Comparison of ENCODE assay signal across 18 cellular contexts in genomic region chr5:97087138-97087537, GRCh38. TPM values are rescaled to one million over a fixed set of nuclear protein-coding genes. Genes with fewer than 3 reads are reported as not detected.
A peak's percentile ranks its signal among the peaks of the same experiment; 100 is the strongest.
DNase-seq lines count a peak whose midpoint lies in the region; ATAC-seq and TF ChIP-seq lines count a peak whose summit lies in the region.
"Had no signal": no experiment of that assay in that cellular context is flagged by ENCODE, and none has a peak within 500 bp of the region (broad histone marks: within the 10 kb centered on the region; RNA-seq: fewer than 3 reads in every experiment).

No MANE protein-coding gene starts in this region.

- H3K4me3 ChIP-seq in cardiac muscle cell, result no peak overlapping the region
- H3K4me3 ChIP-seq in neutrophil (ENCODE audit: low read depth in 1 of 2, low read length in 1 of 2), result no peak overlapping the region
- H3K4me3 ChIP-seq in gastrocnemius medialis, result no peak overlapping the region
- H3K4me3 ChIP-seq: A549, BLaER1 had no signal

- H3K27me3 ChIP-seq in cardiac muscle cell, result no peaks in the 10 kb centered on the region
- no peaks in the 10 kb centered on the region for H3K27me3 ChIP-seq in neutrophil
- no peaks in the 10 kb centered on the region for H3K27me3 ChIP-seq in gastrocnemius medialis
- H3K27me3 ChIP-seq: BLaER1 had no signal

- H3K27ac ChIP-seq in cardiac muscle cell (peak overlapping the region; percentile 35), neutrophil (peak overlapping the region; percentile 83), gastrocnemius medialis (no peak overlapping the region)
- H3K27ac ChIP-seq: 22Rv1, A549, BLaER1 had no signal

- H3K4me1 ChIP-seq in cardiac muscle cell (ENCODE audit: low read depth) (peaks cover 7% of the 10 kb centered on the region), neutrophil (ENCODE audit: control insufficient read depth in 1 of 2, insufficient read depth in 1 of 2, low read depth in 1 of 2, low read length in 1 of 2) (peaks cover 77 to 80% of the 10 kb centered on the region in 2 experiments), gastrocnemius medialis (peaks cover 0 to 3% of the 10 kb centered on the region in 2 donors)
- H3K4me1 ChIP-seq: A549 had no signal

- intact Hi-C loops in cardiac septum (cut with DNase I) (no loop called here), gastrocnemius medialis (cut with DNase I; ENCODE audit: low total_unique reads) (no loop called here)

- TF ChIP-seq CTCF in cardiac muscle cell (IDR thresholded peaks at IDR 0.05; ENCODE audit: low read depth, low read length) (no peak), neutrophil (IDR thresholded peaks at IDR 0.05) (no peak), gastrocnemius medialis (IDR thresholded peaks at IDR 0.05 in 4 of 5, conservative IDR thresholded peaks at IDR 0.05 in 1 of 5) (no peak)

- in situ Hi-C loops in gastrocnemius medialis (cut with MboI; ENCODE audit: low sequenced_read_pairs in 4 of 4), result no loop called here

- ATAC-seq in gastrocnemius medialis, result peak; percentile 39 to 72
- ATAC-seq in GM19351 (IDR thresholded peaks at IDR 0.05; ENCODE audit: unreplicated experiment), result no peak
- ATAC-seq in HG03378 (IDR thresholded peaks at IDR 0.05; ENCODE audit: unreplicated experiment), result no peak
- ATAC-seq: A549; CD8-positive, alpha-beta T cell; HepG2 had no signal

- DNase-seq in cardiac muscle cell (ENCODE audit: low read depth in 1 of 2, low spot score in 1 of 2) (no peak), cardiac septum (ENCODE audit: low spot score) (no peak), gastrocnemius medialis (no peak), AG08395 (ENCODE audit: low spot score) (no peak)
- DNase-seq: Calu3; CD8-positive, alpha-beta T cell; DMS 273 treated with DMSO at 0.1 percent for 48 hours; DMS53; GOT3; H9 had no signal

- no peaks in the 10 kb centered on the region for H3K9me3 ChIP-seq in cardiac muscle cell (ENCODE audit: low read depth)
- no peaks in the 10 kb centered on the region for H3K9me3 ChIP-seq in neutrophil
- H3K9me3 ChIP-seq in gastrocnemius medialis, result no peaks in the 10 kb centered on the region
- H3K9me3 ChIP-seq: A549 had no signal

- no peak for TF ChIP-seq POLR2A in gastrocnemius medialis (IDR thresholded peaks at IDR 0.05)

- H3K36me3 ChIP-seq in cardiac muscle cell (no peaks in the 10 kb centered on the region), neutrophil (no peaks in the 10 kb centered on the region), gastrocnemius medialis (no peaks in the 10 kb centered on the region)
- H3K36me3 ChIP-seq: BLaER1 had no signal

RNA-seq across cellular contexts. Expression of gene LIX1, which starts 55.3 kb away (rescaled TPM):
- 68.1 and 108 TPM in 2 replicates for total RNA-seq in cardiac muscle cell
- polyA plus RNA-seq in cardiac muscle cell, result 80.1 and 96.0 TPM in 2 replicates
- not detected for total RNA-seq in cardiac septum
- total RNA-seq in gastrocnemius medialis, result not detected
- total RNA-seq: Calu3; CD8-positive, alpha-beta T cell; HepG2 had no signal
- polyA plus RNA-seq: A549, CD14-positive monocyte, HepG2 had no signal

Comparison
In these comparisons a context has a peak if more than half of its experiments do, and no peak if none do; other contexts are left out.
1. RNA of gene LIX1, which starts 55.3 kb away (total RNA-seq): 68.1 to 108 TPM in cardiac muscle cell; not detected in cardiac septum (single experiment) and not detected in gastrocnemius medialis; every median in the first group is over 10 times any median in the second.
2. H3K27ac ChIP-seq: peak in cardiac muscle cell (single experiment) and neutrophil (single experiment); none in gastrocnemius medialis (0 of 4).
3. ATAC-seq: peak in gastrocnemius medialis (2 of 2); none in GM19351 (single experiment) and HG03378 (single experiment).